In the genomic region with DNA sequence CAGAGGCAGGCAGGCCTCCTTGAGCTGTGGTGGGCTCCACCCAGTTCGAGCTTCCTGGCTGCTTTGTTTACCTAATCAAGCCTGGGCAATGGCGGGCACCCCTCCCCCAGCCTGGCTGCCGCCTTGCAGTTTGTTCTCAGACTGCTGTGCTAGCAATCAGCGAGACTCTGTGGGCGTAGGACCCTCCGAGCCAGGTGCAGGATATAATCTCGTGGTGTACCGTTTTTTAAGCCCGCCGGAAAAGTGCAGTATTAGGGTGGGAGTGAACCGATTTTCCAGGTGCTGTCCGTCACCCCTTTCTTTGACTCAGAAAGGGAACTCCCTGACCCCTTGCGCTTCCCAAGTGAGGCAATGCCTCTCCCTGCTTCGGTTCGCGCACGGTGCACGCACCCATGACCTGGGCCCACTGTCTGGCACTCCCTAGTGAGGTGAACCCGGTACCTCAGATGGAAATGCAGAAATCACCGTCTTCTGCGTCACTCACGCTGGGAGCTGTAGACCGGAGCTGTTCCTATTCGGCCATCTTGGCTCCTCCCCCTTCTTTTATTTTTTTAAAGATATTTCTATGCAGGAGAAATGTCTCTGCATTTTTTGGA, we compare ENCODE assay signal across 1 cellular context.
TF ChIP-seq lines count a peak whose summit lies in the region.

No MANE protein-coding gene starts in this region.

TF ChIP-seq in HEK293, 187 proteins besides CTCF, POLR2A, EP300 and RAD21:
- 0 out of 2 replicates have a peak, but pooled peaks have one; percentile 12 for TF ChIP-seq ZNF341 (tag by site-specific recombination; IDR thresholded peaks at IDR 0.05; ENCODE audit: low read depth)
